Comparison of ENCODE assay signal across 9 cellular contexts in the genomic region with DNA sequence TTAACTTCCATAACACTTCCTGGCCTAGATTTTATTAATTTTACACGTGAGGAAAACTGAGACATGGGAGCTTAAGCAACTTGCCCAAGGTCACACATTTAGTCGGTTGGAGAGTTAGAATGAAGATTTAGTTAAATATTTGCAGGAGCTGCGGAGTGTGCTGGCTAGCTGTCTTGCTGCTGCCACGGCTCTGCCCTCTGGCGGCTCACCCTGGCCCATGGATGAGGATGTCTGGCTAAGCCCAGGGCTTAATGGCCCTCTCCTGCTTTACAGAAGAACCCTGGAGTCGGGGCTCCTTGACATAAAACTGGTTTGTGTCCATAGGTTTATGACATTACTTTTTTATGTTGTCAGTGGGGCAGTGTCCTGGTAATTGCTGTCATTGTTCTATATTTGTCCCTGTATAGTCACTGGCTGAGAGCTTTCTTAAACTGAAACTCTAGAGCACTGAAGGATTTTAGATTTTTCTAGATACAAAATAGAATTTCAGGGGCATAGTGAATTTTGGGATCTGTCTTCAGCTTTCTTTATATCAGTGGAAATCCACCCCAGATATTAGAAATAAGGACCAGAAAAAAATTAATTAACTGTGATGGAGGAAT.
DNase-seq lines count a peak whose midpoint lies in the region; ATAC-seq and TF ChIP-seq lines count a peak whose summit lies in the region.
"Had no signal": no experiment of that assay in that cellular context is flagged by ENCODE, and none has a peak within 500 bp of the region (broad histone marks: within the 10 kb centered on the region; RNA-seq: fewer than 3 reads in every experiment).

No MANE protein-coding gene starts in this region.

- no peak overlapping the region for H2AFZ ChIP-seq in SK-N-SH (ENCODE audit: low read depth)

- H3K36me3 ChIP-seq in SK-N-SH (replicated peaks in 1 of 2; ENCODE audit: control insufficient read depth in 1 of 2, insufficient read depth in 2 of 2, low read length in 1 of 2) = no peaks in the 10 kb centered on the region
- H3K36me3 ChIP-seq: BLaER1 treated with 17β-estradiol and CSF1 and Interleukin-3, amounts not matched to agents 10 nM and 100 nM had no signal

- peak; percentile 61 for TF ChIP-seq RAD21 in SK-N-SH (IDR thresholded peaks at IDR 0.05; ENCODE audit: low read length)

- peaks cover 0 to 14% of the 10 kb centered on the region in 2 experiments; a peak in 1 of 4 replicates for H3K4me1 ChIP-seq in SK-N-SH (ENCODE audit: control insufficient read depth in 1 of 2, insufficient read depth in 2 of 2, low read depth in 1 of 2, low read length in 1 of 2)

- no peaks in the 10 kb centered on the region for H3K79me2 ChIP-seq in SK-N-SH (ENCODE audit: insufficient read depth)

- no peak overlapping the region for H3K27ac ChIP-seq in SK-N-SH (ENCODE audit: low read depth in 2 of 2, low read length in 1 of 2)
- H3K27ac ChIP-seq: BLaER1 treated with 17β-estradiol and CSF1 and Interleukin-3, amounts not matched to agents 10 nM and 100 nM had no signal

- no peak overlapping the region for H3K9ac ChIP-seq in SK-N-SH
- H3K9ac ChIP-seq: BLaER1 treated with 17β-estradiol and CSF1 and Interleukin-3, amounts not matched to agents 10 nM and 100 nM had no signal

- DNase-seq in NCI-H82 (lab: John Stamatoyannopoulos, UW) = peak; percentile 62
- DNase-seq in NCI-H82 treated with DMSO at 0.1 percent for 48 hours (lab: John Stamatoyannopoulos, UW; ENCODE audit: unreplicated experiment) = no peak
- peak; percentile 37 for DNase-seq in SK-N-SH
- peak; percentile 76 for DNase-seq in Right ventricle myocardium superior
- peak; percentile 45 for DNase-seq in retinal pigment epithelial cell (ENCODE audit: low read depth)
- no peak for DNase-seq in mesenteric fat pad (ENCODE audit: low spot score)
- no peak for DNase-seq in occipital lobe (lab: John Stamatoyannopoulos, UW)
- no peak for DNase-seq in CD1c-positive myeloid dendritic cell (ENCODE audit: extremely low spot score)

- H3K4me3 ChIP-seq in SK-N-SH (ENCODE audit: low read depth in 2 of 2, low read length in 1 of 2) = no peak overlapping the region
- no peak overlapping the region for H3K4me3 ChIP-seq in retinal pigment epithelial cell (ENCODE audit: low read length)
- H3K4me3 ChIP-seq: BLaER1 treated with 17β-estradiol and CSF1 and Interleukin-3, amounts not matched to agents 10 nM and 100 nM had no signal

- H3K4me2 ChIP-seq in SK-N-SH = no peak overlapping the region
- H3K4me2 ChIP-seq: BLaER1 treated with 17β-estradiol and CSF1 and Interleukin-3, amounts not matched to agents 10 nM and 100 nM had no signal

- no peak for TF ChIP-seq EP300 in SK-N-SH (IDR thresholded peaks at IDR 0.05; ENCODE audit: borderline replicate concordance in 1 of 2, low read depth in 1 of 2, low read length in 1 of 2)

- no peaks in the 10 kb centered on the region for H3K9me2 ChIP-seq in SK-N-SH

- H3K27me3 ChIP-seq in SK-N-SH (ENCODE audit: insufficient read depth) = no peaks in the 10 kb centered on the region
- H3K27me3 ChIP-seq: BLaER1 treated with 17β-estradiol and CSF1 and Interleukin-3, amounts not matched to agents 10 nM and 100 nM had no signal

- CTCF ChIA-PET in SK-N-SH (lab: Yijun Ruan, JAX) = interaction anchor here (0.9 to 11.1 kb wide), 9 partner anchors 12 to 556 kb away, joined by 3 to 101 read pairs (median 4); no protein-coding TSS in a partner anchor

- no peaks in the 10 kb centered on the region for H4K20me1 ChIP-seq in SK-N-SH (ENCODE audit: insufficient read depth)
- H4K20me1 ChIP-seq: BLaER1 treated with 17β-estradiol and CSF1 and Interleukin-3, amounts not matched to agents 10 nM and 100 nM had no signal

- ATAC-seq in Right ventricle myocardium superior (ENCODE audit: poor library complexity) = peak; percentile 94

- no peaks in the 10 kb centered on the region for H3K9me3 ChIP-seq in SK-N-SH

- intact Hi-C loops in Right ventricle myocardium superior (cut with DNase I) = loop anchor here (5.0 kb wide), 1 partner anchor 204 kb away; no protein-coding TSS in a partner anchor

- TF ChIP-seq CTCF in SK-N-SH (IDR thresholded peaks at IDR 0.05) (peak; percentile 66), retinal pigment epithelial cell (conservative IDR thresholded peaks at IDR 0.05; ENCODE audit: low read depth, low read length) (peak; percentile 95)

- POLR2A ChIA-PET in SK-N-SH (lab: Yijun Ruan, JAX) = no interaction called here

- 23% methylated on average over 6 of the region's 6 CpGs for WGBS in SK-N-SH (ENCODE audit: low lambda C conversion rate)

- no peaks in the 10 kb centered on the region for H3F3A ChIP-seq in SK-N-SH (replicated peaks; ENCODE audit: insufficient read depth)

TF ChIP-seq in SK-N-SH, 30 proteins besides CTCF, POLR2A, EP300 and RAD21:
- no peak for TF ChIP-seq CHD2 (IDR thresholded peaks at IDR 0.05; ENCODE audit: low read length, partially characterized antibody)
- TF ChIP-seq SMC3 (IDR thresholded peaks at IDR 0.05; ENCODE audit: low read depth, low read length) = peak; percentile 80

Comparison
In these comparisons a context has a peak if more than half of its experiments do, and no peak if none do; other contexts are left out.
1. DNase-seq: peak in NCI-H82 (single experiment), SK-N-SH (single experiment), Right ventricle myocardium superior (single experiment) and retinal pigment epithelial cell (single experiment); none in NCI-H82 treated with DMSO at 0.1 percent for 48 hours (single experiment), mesenteric fat pad (single experiment), occipital lobe (single experiment) and CD1c-positive myeloid dendritic cell (single experiment).